In the genomic region with DNA sequence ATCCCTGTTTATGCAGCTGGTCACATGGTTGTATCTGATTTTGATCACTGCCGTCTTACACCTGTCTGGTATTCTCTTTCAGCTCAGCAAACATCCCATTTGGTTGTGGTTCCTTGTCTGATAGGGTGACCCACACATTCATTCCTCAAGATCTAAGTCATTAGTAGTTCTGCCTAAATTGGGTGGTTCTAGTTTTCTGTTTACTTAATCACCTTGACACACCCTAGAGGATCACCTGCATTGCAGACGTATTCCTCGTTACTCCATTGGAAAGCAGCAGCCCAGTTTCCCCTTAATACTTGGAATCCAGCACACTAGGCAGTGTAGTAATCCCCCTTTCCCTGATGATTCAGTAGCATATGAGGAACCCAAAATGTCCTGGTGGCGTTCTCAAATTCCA, we compare ENCODE assay signal across 2 cellular contexts. TPM values are rescaled to one million over a fixed set of nuclear protein-coding genes. Genes with fewer than 3 reads are reported as not detected.
"Had no signal": no experiment of that assay in that cellular context is flagged by ENCODE, and none has a peak within 500 bp of the region (broad histone marks: within the 10 kb centered on the region; RNA-seq: fewer than 3 reads in every experiment).

No MANE protein-coding gene starts in this region.

RNA-seq across cellular contexts. Expression of gene PTPN20, which starts 41.3 kb away (rescaled TPM):
- total RNA-seq: activated CD8-positive, alpha-beta T cell treated with anti-CD3 and anti-CD28 coated beads, Interleukin-2, amount 10 ng/mL, durations not matched to agents 7 days and 5 days; ascending aorta had no signal
